In the genomic region with DNA sequence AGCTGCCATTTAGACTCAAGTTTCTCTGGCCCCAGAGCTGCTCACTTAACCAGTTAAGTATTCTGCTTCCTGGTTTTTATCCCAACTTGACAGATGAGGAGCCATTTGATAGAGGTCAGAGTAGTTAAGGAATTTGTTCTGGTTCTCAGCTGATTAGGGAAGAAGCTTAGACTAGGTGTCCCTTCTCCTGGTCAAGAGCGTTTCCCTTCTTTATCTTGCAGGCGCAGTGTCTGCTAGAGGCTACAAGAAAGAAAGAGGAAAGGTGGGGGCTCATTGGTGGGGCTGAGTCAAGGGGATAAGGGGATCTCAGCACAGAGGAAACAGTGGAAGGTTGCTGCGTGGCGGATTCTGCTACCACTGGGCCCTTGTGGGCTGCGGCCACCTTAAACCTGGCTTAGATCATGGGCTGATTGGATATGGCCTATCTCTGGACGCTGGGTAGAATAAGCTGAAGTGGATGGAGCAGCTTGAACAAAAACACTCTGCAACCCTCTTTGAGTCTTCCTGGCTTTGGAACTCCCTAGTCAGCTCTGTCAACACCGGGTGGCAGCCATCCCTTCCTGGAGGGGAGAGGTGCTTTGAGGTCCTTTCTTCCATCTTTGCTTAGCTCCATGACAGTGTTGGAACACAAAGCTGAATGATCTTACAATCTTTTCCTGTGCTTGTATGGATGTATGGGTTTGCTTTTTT, we compare ENCODE assay signal across 9 cellular contexts.
A peak's percentile ranks its signal among the peaks of the same experiment; 100 is the strongest.
DNase-seq lines count a peak whose midpoint lies in the region; ATAC-seq and TF ChIP-seq lines count a peak whose summit lies in the region.
"Had no signal": no experiment of that assay in that cellular context is flagged by ENCODE, and none has a peak within 500 bp of the region (broad histone marks: within the 10 kb centered on the region; RNA-seq: fewer than 3 reads in every experiment).

No MANE protein-coding gene starts in this region.

- H3K27me3 Mint-ChIP-seq in progenitor cell of endocrine pancreas: no peaks in the 10 kb centered on the region

- H3K9me3 Mint-ChIP-seq in progenitor cell of endocrine pancreas (ENCODE audit: low read depth): peaks cover 3% of the 10 kb centered on the region

- in situ Hi-C loops in ACHN (cut with HindIII; ENCODE audit: low pct_ligation_motif_present, low pct_unique_long_range_greater_than_20kb, low sequenced_read_pairs): loop anchor here (25.0 kb wide), 1 partner anchor 422 kb away; no protein-coding TSS in a partner anchor

- no peak for ATAC-seq in GM21717 (IDR thresholded peaks at IDR 0.05; ENCODE audit: unreplicated experiment)

- peaks cover 23% of the 10 kb centered on the region for H3K4me1 Mint-ChIP-seq in progenitor cell of endocrine pancreas (ENCODE audit: low read depth)

- no peak overlapping the region for H3K27ac Mint-ChIP-seq in progenitor cell of endocrine pancreas

- no peak overlapping the region for H3K4me3 ChIP-seq in GM12875 (ENCODE audit: low read depth, low read length)

- H3K36me3 Mint-ChIP-seq in progenitor cell of endocrine pancreas (ENCODE audit: insufficient read depth): no peaks in the 10 kb centered on the region

- DNase-seq in ACHN (peak; percentile 28), RPMI7951 (ENCODE audit: low read depth) (peak; percentile 65), glomerular visceral epithelial cell (ENCODE audit: extremely low spot score) (peak; percentile 41), progenitor cell of endocrine pancreas (ENCODE audit: low spot score, unreplicated experiment) (no peak), DMS114 treated with DMSO at 0.1 percent for 48 hours (lab: John Stamatoyannopoulos, UW; ENCODE audit: unreplicated experiment) (no peak)
- no peak for DNase-seq in stimulated activated CD4-positive, alpha-beta T cell treated with anti-CD3 and anti-CD28 coated beads, Interleukin-15, amount 100 ng/mL, for 24 hours
- DNase-seq: T-helper 9 cell had no signal

- H3K4me3 Mint-ChIP-seq in progenitor cell of endocrine pancreas (ENCODE audit: low read depth): no peak overlapping the region

- TF ChIP-seq CTCF in GM12875 (IDR thresholded peaks at IDR 0.05; ENCODE audit: borderline replicate concordance, insufficient read depth, low read depth, low read length) (peak; percentile 9; the same call in 1 of the 2 replicates), progenitor cell of endocrine pancreas (IDR thresholded peaks at IDR 0.05; ENCODE audit: unreplicated experiment) (no peak)

Comparison
In these comparisons a context has a peak if more than half of its experiments do, and no peak if none do; other contexts are left out.
1. DNase-seq: peak in ACHN (single experiment), RPMI7951 (single experiment) and glomerular visceral epithelial cell (single experiment); none in progenitor cell of endocrine pancreas (single experiment), DMS114 treated with DMSO at 0.1 percent for 48 hours (single experiment) and stimulated activated CD4-positive, alpha-beta T cell treated with anti-CD3 and anti-CD28 coated beads, Interleukin-15, amount 100 ng/mL, for 24 hours (single experiment).